In genomic region chr9:81086421-81086820, GRCh38 we compare ENCODE assay signal across 24 cellular contexts.
"Had no signal": no experiment of that assay in that cellular context is flagged by ENCODE, and none has a peak within 500 bp of the region (broad histone marks: within the 10 kb centered on the region; RNA-seq: fewer than 3 reads in every experiment).

No MANE protein-coding gene starts in this region.

- H3K27me3 Mint-ChIP-seq: dendritic cell treated with granulocyte-macrophage colony-stimulating factor and Interleukin-4, amounts not matched to agents 40 ng/mL and 50 ng/mL, for 4 days; natural killer cell treated with Interleukin-12 subunit alpha and Interleukin-12 subunit beta and Interleukin-15 and Interleukin-18, amount 100 ng/mL, for 72 hours; stimulated activated naive B cell treated with anti-CD40 and anti-IgM and Interleukin-4, amounts not matched to agents 10 μg/mL and 1 μg/mL and 100 μg/mL, for 72 hours; stimulated activated naive CD8-positive, alpha-beta T cell treated with anti-CD3 and anti-CD28 coated beads, Interleukin-15, Interleukin-2, amounts not matched to agents 100 ng/mL and 50 ng/mL, for 24 hours had no signal

- H3K36me3 Mint-ChIP-seq: mesothelial cell of epicardium; naive B cell; natural killer cell treated with Interleukin-12 subunit alpha and Interleukin-12 subunit beta and Interleukin-15 and Interleukin-18, amount 100 ng/mL, for 72 hours; stimulated activated naive B cell treated with anti-CD40 and anti-IgM and Interleukin-4, amounts not matched to agents 10 μg/mL and 1 μg/mL and 100 μg/mL, for 72 hours had no signal

- H3K9me3 Mint-ChIP-seq: dendritic cell treated with granulocyte-macrophage colony-stimulating factor and Interleukin-4, amounts not matched to agents 40 ng/mL and 50 ng/mL, for 4 days; endodermal cell; naive B cell; stimulated activated naive B cell treated with anti-CD40 and anti-IgM and Interleukin-4, amounts not matched to agents 10 μg/mL and 1 μg/mL and 100 μg/mL, for 72 hours; stimulated activated naive CD8-positive, alpha-beta T cell treated with anti-CD3 and anti-CD28 coated beads, Interleukin-15, Interleukin-2, amounts not matched to agents 100 ng/mL and 50 ng/mL, for 24 hours had no signal

- H3K4me3 Mint-ChIP-seq: dendritic cell treated with granulocyte-macrophage colony-stimulating factor and Interleukin-4, amounts not matched to agents 40 ng/mL and 50 ng/mL, for 4 days; endodermal cell; mesothelial cell of epicardium; naive B cell; natural killer cell treated with Interleukin-12 subunit alpha and Interleukin-12 subunit beta and Interleukin-15 and Interleukin-18, amount 100 ng/mL, for 72 hours; stimulated activated naive B cell treated with anti-CD40 and anti-IgM and Interleukin-4, amounts not matched to agents 10 μg/mL and 1 μg/mL and 100 μg/mL, for 72 hours; stimulated activated naive CD8-positive, alpha-beta T cell treated with anti-CD3 and anti-CD28 coated beads, Interleukin-15, Interleukin-2, amounts not matched to agents 100 ng/mL and 50 ng/mL, for 24 hours had no signal

- H3K4me1 Mint-ChIP-seq: naive B cell had no signal

- DNase-seq: colonic mucosa; effector CD8-positive, alpha-beta T cell; endodermal cell; foreskin fibroblast; gastrocnemius medialis; heart left ventricle; kidney; left lung; mesenchymal stem cell; mucosa of descending colon; naive B cell; occipital lobe; ovary; posterior cingulate gyrus; right lobe of liver; small intestine; stimulated activated CD4-positive, alpha-beta T cell treated with anti-CD3 and anti-CD28 coated beads, Interleukin-15, amount 100 ng/mL, for 24 hours; stimulated activated CD4-positive, alpha-beta T cell treated with anti-CD3 and anti-CD28 coated beads, Interleukin-2, amount 100 ng/mL, for 48 hours; stimulated activated naive B cell treated with anti-CD40 and anti-IgM and Interleukin-4, amounts not matched to agents 10 μg/mL and 1 μg/mL and 100 μg/mL, for 72 hours; upper lobe of left lung had no signal

- H3K27ac Mint-ChIP-seq: dendritic cell treated with granulocyte-macrophage colony-stimulating factor and Interleukin-4, amounts not matched to agents 40 ng/mL and 50 ng/mL, for 4 days; endodermal cell; mesothelial cell of epicardium; naive B cell; natural killer cell treated with Interleukin-12 subunit alpha and Interleukin-12 subunit beta and Interleukin-15 and Interleukin-18, amount 100 ng/mL, for 72 hours; stimulated activated naive B cell treated with anti-CD40 and anti-IgM and Interleukin-4, amounts not matched to agents 10 μg/mL and 1 μg/mL and 100 μg/mL, for 72 hours; stimulated activated naive CD8-positive, alpha-beta T cell treated with anti-CD3 and anti-CD28 coated beads, Interleukin-15, Interleukin-2, amounts not matched to agents 100 ng/mL and 50 ng/mL, for 24 hours had no signal
